ENCODE assay signal across 28 cellular contexts in the genomic region with DNA sequence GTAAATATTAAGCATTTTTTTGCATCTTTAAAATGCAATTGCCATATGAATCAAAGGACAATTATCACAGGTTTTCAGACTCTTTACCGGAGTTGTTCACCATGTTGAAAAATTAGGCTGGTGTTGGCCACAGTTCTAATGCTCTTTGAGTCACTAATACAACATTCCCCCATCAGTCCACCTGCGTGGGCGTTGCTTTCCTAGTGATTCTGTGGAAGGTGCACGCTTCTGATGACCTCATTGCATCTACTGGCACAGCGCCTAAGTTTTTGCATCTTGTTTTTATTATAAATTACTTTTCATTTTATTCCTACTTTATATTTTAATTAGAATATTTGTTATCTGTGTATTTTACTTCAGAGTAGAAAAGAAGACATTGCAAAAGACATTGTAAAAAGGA. TPM values are rescaled to one million over a fixed set of nuclear protein-coding genes. Genes with fewer than 3 reads are reported as not detected.
A peak's percentile ranks its signal among the peaks of the same experiment; 100 is the strongest.
DNase-seq lines count a peak whose midpoint lies in the region; ATAC-seq, FAIRE-seq and TF ChIP-seq lines count a peak whose summit lies in the region.
"Had no signal": no experiment of that assay in that cellular context is flagged by ENCODE, and none has a peak within 500 bp of the region (broad histone marks: within the 10 kb centered on the region; RNA-seq: fewer than 3 reads in every experiment).

No MANE protein-coding gene starts in this region.

- no peaks in the 10 kb centered on the region for H3K36me3 ChIP-seq in gastrocnemius medialis

- no peak overlapping the region for H3K4me3 Mint-ChIP-seq in activated CD4-positive, alpha-beta T cell treated with anti-CD3 and anti-CD28 coated beads, Interleukin-2, amount 10 ng/mL, durations not matched to agents 7 days and 5 days
- no peak overlapping the region for H3K4me3 Mint-ChIP-seq in stimulated activated naive CD8-positive, alpha-beta T cell treated with anti-CD3 and anti-CD28 coated beads, Interleukin-15, Interleukin-2, amounts not matched to agents 100 ng/mL and 50 ng/mL, for 24 hours
- H3K4me3 Mint-ChIP-seq: CD8-positive, alpha-beta T cell; H9 had no signal

- H3K9me3 Mint-ChIP-seq in activated CD4-positive, alpha-beta T cell treated with anti-CD3 and anti-CD28 coated beads, Interleukin-2, amount 10 ng/mL, durations not matched to agents 7 days and 5 days: no peaks in the 10 kb centered on the region
- no peaks in the 10 kb centered on the region for H3K9me3 Mint-ChIP-seq in stimulated activated naive CD8-positive, alpha-beta T cell treated with anti-CD3 and anti-CD28 coated beads, Interleukin-15, Interleukin-2, amounts not matched to agents 100 ng/mL and 50 ng/mL, for 24 hours
- H3K9me3 Mint-ChIP-seq: CD8-positive, alpha-beta T cell; H9 had no signal

- no peak for TF ChIP-seq POLR2A in gastrocnemius medialis (IDR thresholded peaks at IDR 0.05)

- no peaks in the 10 kb centered on the region for H3K27me3 ChIP-seq in gastrocnemius medialis

- no peak overlapping the region for H3K27ac ChIP-seq in gastrocnemius medialis
- H3K27ac ChIP-seq: HL-60 had no signal

- intact Hi-C loops in Right ventricle myocardium superior (cut with DNase I): loop anchor here (10.0 kb wide), 1 partner anchor 214 kb away; no protein-coding TSS in a partner anchor
- intact Hi-C loops in gastrocnemius medialis (cut with DNase I; ENCODE audit: low total_unique reads): no loop called here

- DNase-seq in activated CD4-positive, alpha-beta T cell treated with anti-CD3 and anti-CD28 coated beads for 48 hours: peak; percentile 35
- no peak for DNase-seq in activated CD4-positive, alpha-beta T cell treated with anti-CD3 and anti-CD28 coated beads, Interleukin-2, amount 10 ng/mL, durations not matched to agents 7 days and 5 days
- no peak for DNase-seq in stimulated activated naive CD8-positive, alpha-beta T cell treated with anti-CD3 and anti-CD28 coated beads, Interleukin-15, Interleukin-2, amounts not matched to agents 100 U/mL and 50 U/mL, for 24 hours
- peak; percentile 9 for DNase-seq in RKO (ENCODE audit: low spot score)
- peak; percentile 14 for DNase-seq in urothelium cell line (ENCODE audit: low spot score)
- no peak for DNase-seq in Right ventricle myocardium superior
- no peak for DNase-seq in gastrocnemius medialis
- DNase-seq: AML-193; C1 segment of cervical spinal cord; CD8-positive, alpha-beta T cell; DMS53; EL; H9; KG1; MV-4-11; NCI-H1417; NCI-H187; NCI-H446; NCI-H526; RPMI8226; SIG-M5; SK-N-SH had no signal

- FAIRE-seq in urothelium cell line (lab: Jason Lieb, UNC): no peak
- FAIRE-seq: D721Med, HepG2 had no signal

- CTCF ChIA-PET in activated CD4-positive, alpha-beta T cell treated with anti-CD3 and anti-CD28 coated beads, Interleukin-2, amount 10 ng/mL, durations not matched to agents 7 days and 5 days (lab: Charles Lee): interaction anchor here (0.8 kb wide), 1 partner anchor 42 kb away, joined by 3 read pairs; no protein-coding TSS in a partner anchor

- POLR2A ChIA-PET in activated CD4-positive, alpha-beta T cell treated with anti-CD3 and anti-CD28 coated beads, Interleukin-2, amount 10 ng/mL, durations not matched to agents 7 days and 5 days (lab: Charles Lee): no interaction called here

- no peaks in the 10 kb centered on the region for H3K27me3 Mint-ChIP-seq in activated CD4-positive, alpha-beta T cell treated with anti-CD3 and anti-CD28 coated beads, Interleukin-2, amount 10 ng/mL, durations not matched to agents 7 days and 5 days
- no peaks in the 10 kb centered on the region for H3K27me3 Mint-ChIP-seq in stimulated activated naive CD8-positive, alpha-beta T cell treated with anti-CD3 and anti-CD28 coated beads, Interleukin-15, Interleukin-2, amounts not matched to agents 100 ng/mL and 50 ng/mL, for 24 hours

- no peaks in the 10 kb centered on the region for H3K9me3 ChIP-seq in gastrocnemius medialis
- H3K9me3 ChIP-seq: SK-N-SH had no signal

- in situ Hi-C loops in gastrocnemius medialis (cut with MboI; ENCODE audit: low sequenced_read_pairs in 4 of 4): no loop called here

- ATAC-seq in stimulated activated naive CD8-positive, alpha-beta T cell treated with anti-CD3 and anti-CD28 coated beads, Interleukin-15, Interleukin-2, amounts not matched to agents 100 U/mL and 50 U/mL, for 24 hours: no peak
- ATAC-seq in Right ventricle myocardium superior (ENCODE audit: poor library complexity) (no peak), gastrocnemius medialis (no peak)
- ATAC-seq: CD8-positive, alpha-beta T cell; HepG2 had no signal

- no peak for TF ChIP-seq CTCF in gastrocnemius medialis (IDR thresholded peaks at IDR 0.05 in 4 of 5, conservative IDR thresholded peaks at IDR 0.05 in 1 of 5)

- peaks cover 74% of the 10 kb centered on the region for H3K4me1 Mint-ChIP-seq in activated CD4-positive, alpha-beta T cell treated with anti-CD3 and anti-CD28 coated beads, Interleukin-2, amount 10 ng/mL, durations not matched to agents 7 days and 5 days
- H3K4me1 Mint-ChIP-seq in stimulated activated naive CD8-positive, alpha-beta T cell treated with anti-CD3 and anti-CD28 coated beads, Interleukin-15, Interleukin-2, amounts not matched to agents 100 ng/mL and 50 ng/mL, for 24 hours (ENCODE audit: low read depth): peaks cover 99% of the 10 kb centered on the region

- no peak overlapping the region for H3K4me3 ChIP-seq in gastrocnemius medialis

- H3K4me1 ChIP-seq in gastrocnemius medialis: no peaks in the 10 kb centered on the region

- H3K27ac Mint-ChIP-seq in activated CD4-positive, alpha-beta T cell treated with anti-CD3 and anti-CD28 coated beads, Interleukin-2, amount 10 ng/mL, durations not matched to agents 7 days and 5 days: no peak overlapping the region
- peak overlapping the region; percentile 49 for H3K27ac Mint-ChIP-seq in stimulated activated naive CD8-positive, alpha-beta T cell treated with anti-CD3 and anti-CD28 coated beads, Interleukin-15, Interleukin-2, amounts not matched to agents 100 ng/mL and 50 ng/mL, for 24 hours
- H3K27ac Mint-ChIP-seq: CD8-positive, alpha-beta T cell; H9 had no signal

- no peaks in the 10 kb centered on the region for H3K36me3 Mint-ChIP-seq in activated CD4-positive, alpha-beta T cell treated with anti-CD3 and anti-CD28 coated beads, Interleukin-2, amount 10 ng/mL, durations not matched to agents 7 days and 5 days (ENCODE audit: low read depth)
- H3K36me3 Mint-ChIP-seq in stimulated activated naive CD8-positive, alpha-beta T cell treated with anti-CD3 and anti-CD28 coated beads, Interleukin-15, Interleukin-2, amounts not matched to agents 100 ng/mL and 50 ng/mL, for 24 hours (ENCODE audit: low read depth): no peaks in the 10 kb centered on the region
- H3K36me3 Mint-ChIP-seq: CD8-positive, alpha-beta T cell had no signal

RNA-seq across cellular contexts. Expression of gene F5, which starts 4.7 kb away (rescaled TPM):
- total RNA-seq in activated CD4-positive, alpha-beta T cell treated with anti-CD3 and anti-CD28 coated beads, Interleukin-2, amount 10 ng/mL, durations not matched to agents 7 days and 5 days: 10 to 100 TPM; 12.2 to 15.7 TPM
- 21.2 TPM for total RNA-seq in Right ventricle myocardium superior
- under 1 TPM; 0.07 to 0.68 (median 0.22) TPM for total RNA-seq in gastrocnemius medialis
- total RNA-seq: A172 had no signal

RNA-seq across cellular contexts. Expression of gene SELP, which starts 39.0 kb away (rescaled TPM):
- total RNA-seq in activated CD4-positive, alpha-beta T cell treated with anti-CD3 and anti-CD28 coated beads, Interleukin-2, amount 10 ng/mL, durations not matched to agents 7 days and 5 days: under 1 TPM; 0.45 to 0.48 TPM
- total RNA-seq in Right ventricle myocardium superior (9.0 TPM), gastrocnemius medialis (1 to 10 TPM in 2 of 4 donors, under 1 TPM in 2; 0.85 to 2.5 (median 1.2) TPM)
- total RNA-seq: A172, H9, HepG2, HT-29 had no signal

Comparison
In these comparisons a context has a peak if more than half of its experiments do, and no peak if none do; other contexts are left out.
1. DNase-seq: peak in activated CD4-positive, alpha-beta T cell treated with anti-CD3 and anti-CD28 coated beads for 48 hours (single experiment), RKO (single experiment) and urothelium cell line (single experiment); none in activated CD4-positive, alpha-beta T cell treated with anti-CD3 and anti-CD28 coated beads, Interleukin-2, amount 10 ng/mL, durations not matched to agents 7 days and 5 days (single experiment), stimulated activated naive CD8-positive, alpha-beta T cell treated with anti-CD3 and anti-CD28 coated beads, Interleukin-15, Interleukin-2, amounts not matched to agents 100 U/mL and 50 U/mL, for 24 hours (single experiment), Right ventricle myocardium superior (single experiment) and gastrocnemius medialis (0 of 2).
2. RNA of gene F5, which starts 4.7 kb away (total RNA-seq): 21.2 TPM in Right ventricle myocardium superior (single experiment) and 12.2 to 15.7 TPM in activated CD4-positive, alpha-beta T cell treated with anti-CD3 and anti-CD28 coated beads, Interleukin-2, amount 10 ng/mL, durations not matched to agents 7 days and 5 days; 0.07 to 0.68 TPM in gastrocnemius medialis; every median in the first group is over 4 times any median in the second.